Comparison of ENCODE assay signal across 21 cellular contexts in genomic region chr11:126601550-126602215, GRCh38.
A peak's percentile ranks its signal among the peaks of the same experiment; 100 is the strongest.
DNase-seq lines count a peak whose midpoint lies in the region; ATAC-seq and TF ChIP-seq lines count a peak whose summit lies in the region.
"Had no signal": no experiment of that assay in that cellular context is flagged by ENCODE, and none has a peak within 500 bp of the region (broad histone marks: within the 10 kb centered on the region; RNA-seq: fewer than 3 reads in every experiment).

No MANE protein-coding gene starts in this region.

- peak overlapping the region; percentile 3 for H3K4me3 ChIP-seq in NT2/D1 (ENCODE audit: insufficient read length, low read depth)
- H3K4me3 ChIP-seq in BE2C (ENCODE audit: low read depth, low read length) = no peak overlapping the region
- no peak overlapping the region for H3K4me3 ChIP-seq in tibial artery
- H3K4me3 ChIP-seq: gastrocnemius medialis, smooth muscle cell, thyroid gland had no signal

- no peaks in the 10 kb centered on the region for H3K27me3 ChIP-seq in NT2/D1 (ENCODE audit: insufficient read depth, insufficient read length)
- no peaks in the 10 kb centered on the region for H3K27me3 ChIP-seq in BE2C
- peaks cover 0 to 49% of the 10 kb centered on the region in 2 donors for H3K27me3 ChIP-seq in tibial artery
- H3K27me3 ChIP-seq: gastrocnemius medialis, thyroid gland had no signal

- TF ChIP-seq CTCF in BE2C (IDR thresholded peaks at IDR 0.05; ENCODE audit: low read depth, low read length) = no peak
- TF ChIP-seq CTCF in tibial artery (IDR thresholded peaks at IDR 0.05) = no peak

- H3K4me1 ChIP-seq in NT2/D1 (ENCODE audit: insufficient read depth, insufficient read length) = peaks cover 15% of the 10 kb centered on the region
- H3K4me1 ChIP-seq in BE2C = peaks cover 8% of the 10 kb centered on the region
- H3K4me1 ChIP-seq in tibial artery = no peaks in the 10 kb centered on the region
- H3K4me1 ChIP-seq: gastrocnemius medialis, thyroid gland had no signal

- ATAC-seq in sciatic nerve (peak; percentile 21), HG03378 (IDR thresholded peaks at IDR 0.05; ENCODE audit: unreplicated experiment) (no peak)
- ATAC-seq: activated CD4-positive, CD25-positive, alpha-beta regulatory T cell treated with anti-CD3 and anti-CD28 coated beads, Interleukin-2, amount 50 U/mL, for 24 hours; gastrocnemius medialis; stimulated activated naive CD8-positive, alpha-beta T cell treated with anti-CD3 and anti-CD28 coated beads, Interleukin-15, Interleukin-2, amounts not matched to agents 100 U/mL and 50 U/mL, for 24 hours had no signal

- H3K27ac ChIP-seq in tibial artery = no peak overlapping the region
- H3K27ac ChIP-seq: gastrocnemius medialis, thyroid gland had no signal

- H3K9me3 ChIP-seq in NT2/D1 (ENCODE audit: insufficient read depth, low read length) (peaks cover 6% of the 10 kb centered on the region; the same call in 1 of the 2 replicates), BE2C (no peaks in the 10 kb centered on the region), tibial artery (no peaks in the 10 kb centered on the region)
- H3K9me3 ChIP-seq: gastrocnemius medialis, SK-N-SH, thyroid gland had no signal

- intact Hi-C loops in sciatic nerve (cut with DNase I) (no loop called here), tibial artery (cut with DNase I; ENCODE audit: low total_unique reads) (no loop called here)

- no peaks in the 10 kb centered on the region for H3K36me3 ChIP-seq in NT2/D1 (ENCODE audit: insufficient read depth, insufficient read length, low read length)
- no peaks in the 10 kb centered on the region for H3K36me3 ChIP-seq in BE2C
- H3K36me3 ChIP-seq in tibial artery = no peaks in the 10 kb centered on the region
- H3K36me3 ChIP-seq: gastrocnemius medialis, thyroid gland had no signal

- peak overlapping the region; percentile 36 for H3K9ac ChIP-seq in NT2/D1 (ENCODE audit: insufficient read length, low read depth)
- H3K9ac ChIP-seq: SK-N-SH had no signal

- DNase-seq in NCI-H1092 (lab: John Stamatoyannopoulos, UW) (peak; percentile 67), NT2/D1 (ENCODE audit: low read depth, low spot score) (no peak), iPS-NIHi7 (ENCODE audit: extremely low spot score) (peak; percentile 58), sciatic nerve (ENCODE audit: low spot score) (no peak), BE2C (no peak), tibial artery (no peak)
- DNase-seq: activated naive CD4-positive, alpha-beta T cell treated with Interleukin-2 at 50 U/mL for 16 hours; activated T-cell treated with anti-CD3 and anti-CD28 coated beads, Interleukin-2, amount 50 U/mL, for 24 hours; amniotic stem cell; effector CD4-positive, alpha-beta T cell; gastrocnemius medialis; NCI-H1436 treated with DMSO at 0.1 percent for 48 hours; NCI-H2227 treated with DMSO at 0.1 percent for 48 hours; SK-N-SH; stimulated activated CD4-positive, alpha-beta T cell treated with anti-CD3 and anti-CD28 coated beads, Interleukin-2, amount 100 ng/mL, for 48 hours; stimulated activated naive CD8-positive, alpha-beta T cell treated with anti-CD3 and anti-CD28 coated beads, Interleukin-15, Interleukin-2, amounts not matched to agents 100 U/mL and 50 U/mL, for 24 hours; T-helper 9 cell; thyroid gland had no signal

Comparison
In these comparisons a context has a peak if more than half of its experiments do, and no peak if none do; other contexts are left out.
1. DNase-seq: peak in NCI-H1092 (single experiment) and iPS-NIHi7 (single experiment); none in NT2/D1 (single experiment), sciatic nerve (single experiment), BE2C (single experiment) and tibial artery (0 of 2).